Comparison of ENCODE assay signal across 8 cellular contexts in genomic region chr20:1434571-1435336, GRCh38. TPM values are rescaled to one million over a fixed set of nuclear protein-coding genes. Genes with fewer than 3 reads are reported as not detected.
DNase-seq lines count a peak whose midpoint lies in the region; ATAC-seq and TF ChIP-seq lines count a peak whose summit lies in the region.

No MANE protein-coding gene starts in this region.

- H3K9me3 Mint-ChIP-seq in central memory CD8-positive, alpha-beta T cell = no peaks in the 10 kb centered on the region

- H3K4me1 Mint-ChIP-seq in T-helper 17 cell = peaks cover 24% of the 10 kb centered on the region
- peaks cover 25% of the 10 kb centered on the region for H3K4me1 Mint-ChIP-seq in central memory CD8-positive, alpha-beta T cell

- no peaks in the 10 kb centered on the region for H3K36me3 Mint-ChIP-seq in T-helper 17 cell (ENCODE audit: low read depth)
- peaks cover 7% of the 10 kb centered on the region for H3K36me3 Mint-ChIP-seq in central memory CD8-positive, alpha-beta T cell (ENCODE audit: insufficient read depth)

- no peak overlapping the region for H3K27ac Mint-ChIP-seq in T-helper 17 cell
- H3K27ac Mint-ChIP-seq in central memory CD8-positive, alpha-beta T cell (ENCODE audit: low read depth) = no peak overlapping the region

- no peaks in the 10 kb centered on the region for H3K27me3 Mint-ChIP-seq in T-helper 17 cell
- peaks cover 34% of the 10 kb centered on the region for H3K27me3 Mint-ChIP-seq in central memory CD8-positive, alpha-beta T cell

- TF ChIP-seq CTCF in GM12864 (IDR thresholded peaks at IDR 0.05; ENCODE audit: low read depth, low read length, missing control alignments) = no peak

- DNase-seq in GM12864 (ENCODE audit: low read depth) (peak; percentile 80), HT1080 (ENCODE audit: low read depth) (peak; percentile 91), T-helper 17 cell (peak in 1 of 3 donors; percentile 14), pons (ENCODE audit: low spot score) (peak; percentile 50), iPS-NIHi11 (ENCODE audit: low spot score) (no peak), NCI-H345 treated with DMSO at 0.1 percent for 48 hours (lab: John Stamatoyannopoulos, UW; ENCODE audit: unreplicated experiment) (no peak)
- peak in 1 of 2 donors; percentile 59 for DNase-seq in central memory CD8-positive, alpha-beta T cell (ENCODE audit: low spot score in 2 of 2)

- H3K4me3 ChIP-seq in GM12864 (ENCODE audit: low read depth, low read length) = no peak overlapping the region

- H3K4me3 Mint-ChIP-seq in T-helper 17 cell = peak overlapping the region; percentile 49
- peak overlapping the region; percentile 31 for H3K4me3 Mint-ChIP-seq in central memory CD8-positive, alpha-beta T cell

- peak; percentile 88 for ATAC-seq in GM21526 (IDR thresholded peaks at IDR 0.05; ENCODE audit: low FRiP score, unreplicated experiment)
- peak; percentile 87 for ATAC-seq in T-helper 17 cell
- ATAC-seq in central memory CD8-positive, alpha-beta T cell (replicated peaks; ENCODE audit: extremely low read depth, poor library complexity, severe bottlenecking) = peak; percentile 89

- H3K9me3 ChIP-seq in T-helper 17 cell (ENCODE audit: control insufficient read depth, low read length, poor library complexity, severe bottlenecking) = no peaks in the 10 kb centered on the region

RNA-seq across cellular contexts. Expression of gene NSFL1C, which starts 31.9 kb away (rescaled TPM):
- total RNA-seq in HT1080 (2014; rRNA removed; shearing (Covaris generic)) = 34.6 and 48.4 TPM in 2 replicates
- polyA plus RNA-seq in HT1080 (2015; cell fraction: cytosol; rRNA removed) = 54.1 and 56.8 TPM in 2 replicates
- polyA plus RNA-seq in HT1080 (2015; cell fraction: nucleus; rRNA removed) = 81.5 and 91.4 TPM in 2 replicates
- 10 to 100 TPM; 57.7 to 63.1 TPM for total RNA-seq in T-helper 17 cell

RNA-seq across cellular contexts. Expression of gene FKBP1A, which starts 41.9 kb away (rescaled TPM):
- total RNA-seq in HT1080 (2014; rRNA removed; shearing (Covaris generic)) = 181 and 419 TPM in 2 replicates
- 989 and 1,085 TPM in 2 replicates for polyA plus RNA-seq in HT1080 (2015; cell fraction: cytosol; rRNA removed)
- 339 and 396 TPM in 2 replicates for polyA plus RNA-seq in HT1080 (2015; cell fraction: nucleus; rRNA removed)
- total RNA-seq in T-helper 17 cell = 100 to 1,000 TPM in 1 of 2 donors, 10 to 100 TPM in 1; 77.9 to 113 TPM

RNA-seq across cellular contexts. Expression of gene SIRPB2, which starts 56.5 kb away (rescaled TPM):
- total RNA-seq in HT1080 (2014; rRNA removed; shearing (Covaris generic)) = not detected in 2 replicates
- polyA plus RNA-seq in HT1080 (2015; cell fraction: cytosol; rRNA removed) = not detected in 2 replicates
- polyA plus RNA-seq in HT1080 (2015; cell fraction: nucleus; rRNA removed) = not detected in 2 replicates
- 1 to 10 TPM in 1 of 2 donors, under 1 TPM in 1; 0.78 to 1.8 TPM for total RNA-seq in T-helper 17 cell

Comparison
In these comparisons a context has a peak if more than half of its experiments do, and no peak if none do; other contexts are left out.
1. DNase-seq: peak in GM12864 (single experiment), HT1080 (single experiment) and pons (single experiment); none in iPS-NIHi11 (single experiment) and NCI-H345 treated with DMSO at 0.1 percent for 48 hours (single experiment).
2. Peak in every context shown above with its lines, with median percentiles within 50 percentile points of each other: ATAC-seq.